Comparison of ENCODE assay signal across 29 cellular contexts in the genomic region with DNA sequence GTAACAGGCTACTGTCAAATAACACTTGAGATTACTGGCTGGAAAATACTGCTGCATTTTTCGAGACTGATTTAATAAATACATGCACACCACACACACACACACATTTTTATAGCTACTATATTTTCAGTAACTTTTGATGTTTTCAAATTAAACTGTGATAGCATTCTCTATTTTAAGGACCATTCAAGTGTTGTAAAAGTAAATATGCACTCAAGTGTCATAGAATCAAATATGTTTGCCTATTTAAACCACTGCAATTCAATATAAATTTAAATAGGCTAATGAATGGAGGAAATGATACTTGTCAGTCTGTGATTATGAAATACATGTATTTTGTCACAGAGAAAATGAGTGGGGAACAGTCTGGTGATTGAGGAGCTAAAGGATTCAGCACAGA.
A peak's percentile ranks its signal among the peaks of the same experiment; 100 is the strongest.
DNase-seq lines count a peak whose midpoint lies in the region; ATAC-seq and TF ChIP-seq lines count a peak whose summit lies in the region.
"Had no signal": no experiment of that assay in that cellular context is flagged by ENCODE, and none has a peak within 500 bp of the region (broad histone marks: within the 10 kb centered on the region; RNA-seq: fewer than 3 reads in every experiment).

No MANE protein-coding gene starts in this region.

- no peak overlapping the region for H3K4me2 ChIP-seq in smooth muscle cell
- H3K4me2 ChIP-seq: A549; BLaER1; BLaER1 treated with 17β-estradiol and CSF1 and Interleukin-3, amounts not matched to agents 10 nM and 100 nM had no signal

- H2AFZ ChIP-seq in smooth muscle cell (ENCODE audit: low read depth), result no peak overlapping the region

- H3K4me1 ChIP-seq in A673 (ENCODE audit: insufficient read depth, low read length, poor library complexity, severe bottlenecking) (peaks cover 44% of the 10 kb centered on the region), left lung (no peaks in the 10 kb centered on the region), smooth muscle cell (ENCODE audit: low read depth) (no peaks in the 10 kb centered on the region)
- H3K4me1 ChIP-seq: A549; BE2C; BLaER1; BLaER1 treated with 17β-estradiol and CSF1 and Interleukin-3, amounts not matched to agents 10 nM and 100 nM; Caco-2 had no signal

- BruUV-seq in A673 (replicated peaks; lab: Mats Ljungman, UMichigan), result no TSS peak

- DNase-seq in A673 (ENCODE audit: low spot score), result peak; percentile 12
- DNase-seq in SK-N-MC (ENCODE audit: low read depth, low spot score), result no peak
- DNase-seq in left lung, result no peak
- no peak for DNase-seq in C1 segment of cervical spinal cord (lab: John Stamatoyannopoulos, UW)
- no peak for DNase-seq in COLO668 (lab: John Stamatoyannopoulos, UW; ENCODE audit: unreplicated experiment)
- no peak for DNase-seq in smooth muscle cell (lab: John Stamatoyannopoulos, UW; ENCODE audit: unreplicated experiment)
- DNase-seq: 8988T; ACHN; AML-193; BE2C; Caco-2; Calu3; CD4-positive, alpha-beta T cell; CD4-positive, CD25-positive, alpha-beta regulatory T cell; CD8-positive, alpha-beta memory T cell; CD8-positive, alpha-beta T cell; COR-L47; DMS 273 treated with DMSO at 0.1 percent for 48 hours; DMS153; DMS53; DMS79; DMS79 treated with DMSO at 0.1 percent for 48 hours; DND-41; EL had no signal

- 46% methylated on average over 1 of the region's 1 CpG for WGBS in smooth muscle cell (ENCODE audit: low lambda C conversion rate)

- no peaks in the 10 kb centered on the region for H3F3A ChIP-seq in smooth muscle cell (ENCODE audit: low read depth)

- peak; percentile 65 for ATAC-seq in left lung
- ATAC-seq: A549; CD8-positive, alpha-beta T cell had no signal

- H4K20me1 ChIP-seq in smooth muscle cell (ENCODE audit: low read depth), result no peaks in the 10 kb centered on the region
- H4K20me1 ChIP-seq: BLaER1; BLaER1 treated with 17β-estradiol and CSF1 and Interleukin-3, amounts not matched to agents 10 nM and 100 nM had no signal

- no peak for TF ChIP-seq CTCF in A673 (conservative IDR thresholded peaks at IDR 0.05; ENCODE audit: low read depth, low read length)
- no peak for TF ChIP-seq CTCF in left lung (IDR thresholded peaks at IDR 0.05)
- TF ChIP-seq CTCF in smooth muscle cell (IDR thresholded peaks at IDR 0.05; ENCODE audit: borderline replicate concordance, insufficient read depth, poor library complexity, severe bottlenecking), result no peak

- POLR2A ChIA-PET in A673 (lab: Charles Lee; ENCODE audit: low non-redundant PET), result no interaction called here

- H3K79me2 ChIP-seq in smooth muscle cell (ENCODE audit: low read depth), result no peaks in the 10 kb centered on the region

- peak overlapping the region; percentile 96 for H3K27ac ChIP-seq in A673 (ENCODE audit: low read depth, low read length, poor library complexity, severe bottlenecking)
- peak overlapping the region; percentile 97 for H3K27ac ChIP-seq in SK-N-MC
- no peak overlapping the region for H3K27ac ChIP-seq in left lung
- H3K27ac ChIP-seq in smooth muscle cell (ENCODE audit: low read depth), result no peak overlapping the region
- H3K27ac ChIP-seq: 22Rv1; A549; BLaER1; BLaER1 treated with 17β-estradiol and CSF1 and Interleukin-3, amounts not matched to agents 10 nM and 100 nM; C4-2B had no signal

- H3K36me3 ChIP-seq in A673 (ENCODE audit: insufficient read depth, low read length, poor library complexity, severe bottlenecking), result no peaks in the 10 kb centered on the region
- H3K36me3 ChIP-seq in SK-N-MC (ENCODE audit: insufficient read depth, low read length), result no peaks in the 10 kb centered on the region
- no peaks in the 10 kb centered on the region for H3K36me3 ChIP-seq in left lung
- no peaks in the 10 kb centered on the region for H3K36me3 ChIP-seq in smooth muscle cell (ENCODE audit: low read depth)
- H3K36me3 ChIP-seq: BE2C; BLaER1; BLaER1 treated with 17β-estradiol and CSF1 and Interleukin-3, amounts not matched to agents 10 nM and 100 nM had no signal

- H3K4me3 ChIP-seq in A673 (ENCODE audit: low read depth, low read length, poor library complexity, severe bottlenecking) (no peak overlapping the region), SK-N-MC (peak overlapping the region; percentile 57), left lung (no peak overlapping the region), smooth muscle cell (no peak overlapping the region)
- H3K4me3 ChIP-seq: A549; BLaER1; BLaER1 treated with 17β-estradiol and CSF1 and Interleukin-3, amounts not matched to agents 10 nM and 100 nM had no signal

- intact Hi-C loops in A673 (cut with micrococcal nuclease; ENCODE audit: unreplicated experiment) (loop anchor here (5.0 kb wide), 1 partner anchor 169 kb away; no protein-coding TSS in a partner anchor), left lung (cut with DNase I) (no loop called here)

- H3K9me3 ChIP-seq in A673 (ENCODE audit: low read depth, low read length, poor library complexity, severe bottlenecking) (no peaks in the 10 kb centered on the region), SK-N-MC (ENCODE audit: low read depth, low read length) (no peaks in the 10 kb centered on the region), left lung (peaks cover 0 to 4% of the 10 kb centered on the region in 2 donors), smooth muscle cell (replicated peaks; ENCODE audit: low read depth) (no peaks in the 10 kb centered on the region)
- H3K9me3 ChIP-seq: A549; BE2C; BLaER1; BLaER1 treated with 17β-estradiol and CSF1 and Interleukin-3, amounts not matched to agents 10 nM and 100 nM; Caco-2 had no signal

- H3K9ac ChIP-seq in SK-N-MC (ENCODE audit: insufficient read length), result no peak overlapping the region
- no peak overlapping the region for H3K9ac ChIP-seq in smooth muscle cell (ENCODE audit: low read depth)
- H3K9ac ChIP-seq: BLaER1; BLaER1 treated with 17β-estradiol and CSF1 and Interleukin-3, amounts not matched to agents 10 nM and 100 nM had no signal

- no peaks in the 10 kb centered on the region for H3K27me3 ChIP-seq in A673 (replicated peaks; ENCODE audit: insufficient read depth, low read depth, low read length, poor library complexity)
- no peaks in the 10 kb centered on the region for H3K27me3 ChIP-seq in left lung
- H3K27me3 ChIP-seq in smooth muscle cell (ENCODE audit: low read depth), result no peaks in the 10 kb centered on the region
- H3K27me3 ChIP-seq: BE2C; BLaER1; BLaER1 treated with 17β-estradiol and CSF1 and Interleukin-3, amounts not matched to agents 10 nM and 100 nM had no signal

- CTCF ChIA-PET in A673 (lab: Charles Lee), result no interaction called here

Comparison
In these comparisons a context has a peak if more than half of its experiments do, and no peak if none do; other contexts are left out.
1. H3K27ac ChIP-seq: peak in A673 (single experiment) and SK-N-MC (single experiment); none in left lung (0 of 2) and smooth muscle cell (single experiment).